15 cellular contexts compared by ENCODE assay signal in the genomic region with DNA sequence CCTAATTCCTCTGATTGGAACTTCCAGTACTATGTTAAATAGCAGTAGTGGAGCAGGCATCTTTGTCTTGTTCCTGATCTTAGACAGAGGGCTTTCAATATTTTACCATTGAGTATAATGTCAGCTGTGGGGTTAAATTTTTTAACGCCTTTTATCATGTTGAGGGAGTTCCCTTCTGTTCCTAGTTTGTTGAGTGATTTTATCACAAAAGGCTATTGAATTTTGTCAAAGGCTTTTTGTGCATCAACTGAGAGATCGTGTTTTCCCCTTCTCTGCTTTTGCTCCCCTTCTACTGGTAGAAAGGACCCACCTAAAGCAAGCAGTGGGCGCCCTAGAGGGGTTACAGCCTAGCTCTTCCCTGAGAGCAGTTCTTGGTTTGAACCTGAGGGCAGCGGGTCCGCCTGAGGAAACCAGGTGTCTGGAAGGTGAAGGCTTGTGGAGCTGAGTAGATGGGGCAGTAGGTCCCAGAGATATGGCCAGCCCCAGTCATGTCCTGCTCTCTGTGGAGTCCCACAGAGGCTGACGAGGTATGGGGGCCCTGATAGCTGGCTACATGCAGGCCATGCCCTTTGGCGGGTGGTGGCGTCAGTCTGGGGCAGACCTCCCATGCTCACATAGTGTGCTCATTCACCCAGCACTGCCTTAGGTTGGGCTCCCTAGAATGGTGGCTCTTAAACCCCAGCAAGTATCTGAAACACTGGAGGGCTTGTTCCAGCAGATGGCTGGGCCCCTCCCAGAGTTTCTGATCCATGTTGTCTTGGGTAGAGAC. TPM values are rescaled to one million over a fixed set of nuclear protein-coding genes. Genes with fewer than 3 reads are reported as not detected.
A peak's percentile ranks its signal among the peaks of the same experiment; 100 is the strongest.
DNase-seq lines count a peak whose midpoint lies in the region; ATAC-seq and TF ChIP-seq lines count a peak whose summit lies in the region.
"Had no signal": no experiment of that assay in that cellular context is flagged by ENCODE, and none has a peak within 500 bp of the region (broad histone marks: within the 10 kb centered on the region; RNA-seq: fewer than 3 reads in every experiment).

No MANE protein-coding gene starts in this region.

- no peak overlapping the region for H3K4me3 ChIP-seq in left ventricle myocardium inferior
- no peak overlapping the region for H3K4me3 ChIP-seq in right atrium auricular region

- DNase-seq in left ventricle myocardium inferior: peak; percentile 4
- DNase-seq in right atrium auricular region (ENCODE audit: low spot score): no peak
- peak; percentile 51 for DNase-seq in sciatic nerve (ENCODE audit: low spot score)
- DNase-seq in NCI-H2196 (lab: John Stamatoyannopoulos, UW; ENCODE audit: unreplicated experiment): no peak
- DNase-seq in NCI-H748 (lab: John Stamatoyannopoulos, UW; ENCODE audit: unreplicated experiment): no peak
- no peak for DNase-seq in NCI-H82 (lab: John Stamatoyannopoulos, UW)
- DNase-seq: Caco-2; DMS53; NCI-H1436; NCI-H2081; NCI-H2227 treated with DMSO at 0.1 percent for 48 hours; NCI-H526; NK-92 treated with Interleukin-12 subunit alpha and Interleukin-12 subunit beta, amount 100 ng/mL, for 24 hours had no signal

- H3K27ac ChIP-seq in left ventricle myocardium inferior (replicated peaks): no peak overlapping the region
- no peak overlapping the region for H3K27ac ChIP-seq in right atrium auricular region
- peak overlapping the region; percentile 92 for H3K27ac ChIP-seq in layer of hippocampus (ENCODE audit: low read depth, low read length)

- H3K27me3 ChIP-seq in left ventricle myocardium inferior (ENCODE audit: low read depth) (no peaks in the 10 kb centered on the region), right atrium auricular region (no peaks in the 10 kb centered on the region), layer of hippocampus (ENCODE audit: control insufficient read depth, insufficient read depth, low read length) (no peaks in the 10 kb centered on the region)

- intact Hi-C loops in left ventricle myocardium inferior (cut with micrococcal nuclease): no loop called here
- intact Hi-C loops in sciatic nerve (cut with DNase I): no loop called here

- H3K4me1 ChIP-seq in left ventricle myocardium inferior: peaks cover 15% of the 10 kb centered on the region
- peaks cover 0 to 7% of the 10 kb centered on the region in 2 donors for H3K4me1 ChIP-seq in right atrium auricular region
- H3K4me1 ChIP-seq: Caco-2 had no signal

- H3K36me3 ChIP-seq in left ventricle myocardium inferior (peaks cover 29% of the 10 kb centered on the region), right atrium auricular region (peaks cover 5% of the 10 kb centered on the region)

- H3K9me3 ChIP-seq in left ventricle myocardium inferior (replicated peaks) (peaks cover 19% of the 10 kb centered on the region), right atrium auricular region (peaks cover 0 to 10% of the 10 kb centered on the region in 2 donors)

- ATAC-seq in sciatic nerve: no peak
- ATAC-seq: HCT116 had no signal

- TF ChIP-seq CTCF in left ventricle myocardium inferior (IDR thresholded peaks at IDR 0.05; ENCODE audit: borderline replicate concordance): no peak
- TF ChIP-seq CTCF in right atrium auricular region (IDR thresholded peaks at IDR 0.05): no peak

RNA-seq across cellular contexts. Expression of a gene that starts 11.3 kb away (rescaled TPM):
- total RNA-seq in left ventricle myocardium inferior (34.3 TPM), right atrium auricular region (10 to 100 TPM; 30.6 to 30.7 TPM), sciatic nerve (38.8 TPM)

RNA-seq across cellular contexts. Expression of a gene that starts 57.5 kb away (rescaled TPM):
- total RNA-seq in left ventricle myocardium inferior (56.7 TPM), right atrium auricular region (100 to 1,000 TPM; 122 to 185 TPM), sciatic nerve (236 TPM)

Comparison
In these comparisons a context has a peak if more than half of its experiments do, and no peak if none do; other contexts are left out.
1. DNase-seq: peak in left ventricle myocardium inferior (single experiment) and sciatic nerve (single experiment); none in right atrium auricular region (single experiment), NCI-H2196 (single experiment), NCI-H748 (single experiment) and NCI-H82 (single experiment).